In genomic region chr3:17142516-17142915, GRCh38 we compare ENCODE assay signal across 8 cellular contexts.
"Had no signal": no experiment of that assay in that cellular context is flagged by ENCODE, and none has a peak within 500 bp of the region (broad histone marks: within the 10 kb centered on the region; RNA-seq: fewer than 3 reads in every experiment).

No MANE protein-coding gene starts in this region.

- H3K9me3 ChIP-seq: HAP-1 had no signal

- H3K27ac ChIP-seq: HL-60 had no signal

- H3K4me3 Mint-ChIP-seq: GM23338, HFFc6, IgD-negative memory B cell had no signal

- DNase-seq: H7, HFFc6 had no signal

- H3K27ac Mint-ChIP-seq: GM23338, HFFc6, IgD-negative memory B cell had no signal

- ATAC-seq: GM23338, HCT116, HepG2 had no signal

- H3K4me1 ChIP-seq: HAP-1 had no signal

- H3K9me3 Mint-ChIP-seq: IgD-negative memory B cell had no signal

- H3K4me3 ChIP-seq: GM23338, HAP-1 had no signal

- H3K36me3 ChIP-seq: HAP-1 had no signal
